27 cellular contexts compared by ENCODE assay signal in genomic region chr5:14762568-14763216, GRCh38.
DNase-seq lines count a peak whose midpoint lies in the region; ATAC-seq and TF ChIP-seq lines count a peak whose summit lies in the region.
"Had no signal": no experiment of that assay in that cellular context is flagged by ENCODE, and none has a peak within 500 bp of the region (broad histone marks: within the 10 kb centered on the region; RNA-seq: fewer than 3 reads in every experiment).

No MANE protein-coding gene starts in this region.

- intact Hi-C loops in left ventricle myocardium inferior (cut with micrococcal nuclease): no loop called here
- intact Hi-C loops in Right ventricle myocardium inferior (cut with DNase I): no loop called here

- H3F3A ChIP-seq in SU-DHL-6 (ENCODE audit: insufficient read depth): peaks cover 6% of the 10 kb centered on the region

- H4K20me1 ChIP-seq in SU-DHL-6 (ENCODE audit: low read depth, low read length): no peaks in the 10 kb centered on the region

- peak overlapping the region; percentile 88 for H3K27ac ChIP-seq in left ventricle myocardium inferior (replicated peaks)
- H3K27ac ChIP-seq in SU-DHL-6 (ENCODE audit: low read depth, low read length): peak overlapping the region; percentile 88
- H3K27ac ChIP-seq: neural progenitor cell, Peyer's patch, right lobe of liver, SJCRH30, stomach, tibial nerve had no signal

- H3K36me3 ChIP-seq in left ventricle myocardium inferior (peaks cover 8% of the 10 kb centered on the region), SU-DHL-6 (ENCODE audit: low read length) (peaks cover 7% of the 10 kb centered on the region; the same call in 1 of the 2 replicates)
- H3K36me3 ChIP-seq: neural progenitor cell, right lobe of liver, SJCRH30 had no signal

- TF ChIP-seq CTCF in left ventricle myocardium inferior (IDR thresholded peaks at IDR 0.05; ENCODE audit: borderline replicate concordance): no peak
- no peak for TF ChIP-seq CTCF in SU-DHL-6 (IDR thresholded peaks at IDR 0.05; ENCODE audit: insufficient read depth, low read length, poor library complexity, severe bottlenecking)

- no peaks in the 10 kb centered on the region for H3K9me3 ChIP-seq in left ventricle myocardium inferior (replicated peaks)
- H3K9me3 ChIP-seq in SU-DHL-6 (ENCODE audit: insufficient read depth, low read length): no peaks in the 10 kb centered on the region
- H3K9me3 ChIP-seq: Peyer's patch, right lobe of liver, SJCRH30, stomach, tibial nerve had no signal

- peaks cover 55% of the 10 kb centered on the region for H3K4me1 ChIP-seq in left ventricle myocardium inferior
- H3K4me1 ChIP-seq: Peyer's patch, SJCRH30, tibial nerve had no signal

- no peak for ATAC-seq in Right ventricle myocardium inferior
- ATAC-seq in HG03039 (IDR thresholded peaks at IDR 0.05; ENCODE audit: unreplicated experiment): peak; percentile 53
- ATAC-seq: activated CD8-positive, alpha-beta T cell treated with anti-CD3 and anti-CD28 coated beads for 36 hours; CD8-positive, alpha-beta T cell; right lobe of liver; T-cell had no signal

- H3K27me3 ChIP-seq in left ventricle myocardium inferior (ENCODE audit: low read depth) (no peaks in the 10 kb centered on the region), SU-DHL-6 (ENCODE audit: low read length) (no peaks in the 10 kb centered on the region)
- H3K27me3 ChIP-seq: dorsolateral prefrontal cortex, neural progenitor cell, Peyer's patch, right lobe of liver, SJCRH30, stomach, tibial nerve had no signal

- peak overlapping the region; percentile 44 for H3K9ac ChIP-seq in SU-DHL-6 (ENCODE audit: low read length)
- H3K9ac ChIP-seq: neural progenitor cell had no signal

- H3K9me2 ChIP-seq in SU-DHL-6 (replicated peaks; ENCODE audit: insufficient read depth, low read length): no peaks in the 10 kb centered on the region

- H3K4me3 ChIP-seq in left ventricle myocardium inferior (no peak overlapping the region), SU-DHL-6 (ENCODE audit: insufficient read depth, low read length, poor library complexity, severe bottlenecking) (peak overlapping the region; percentile 33)
- H3K4me3 ChIP-seq: dorsolateral prefrontal cortex, neural progenitor cell, Peyer's patch, right lobe of liver, SJCRH30, stomach, tibial nerve had no signal

- H2AFZ ChIP-seq in SU-DHL-6 (ENCODE audit: low read depth, low read length, severe bottlenecking): no peak overlapping the region
- H2AFZ ChIP-seq: neural progenitor cell had no signal

- H3K79me2 ChIP-seq in SU-DHL-6 (ENCODE audit: insufficient read depth, low read length): peaks cover 11% of the 10 kb centered on the region; the same call in 1 of the 2 replicates

- peak overlapping the region; percentile 82 for H3K4me2 ChIP-seq in SU-DHL-6 (ENCODE audit: low read depth, low read length, poor library complexity, severe bottlenecking)
- H3K4me2 ChIP-seq: neural progenitor cell had no signal

- DNase-seq in left ventricle myocardium inferior (no peak), Right ventricle myocardium inferior (ENCODE audit: missing footprints) (no peak), D341Med (ENCODE audit: low spot score) (no peak), NCI-H510A treated with DMSO at 0.1 percent for 48 hours (lab: John Stamatoyannopoulos, UW) (no peak), NCI-H1694 treated with DMSO at 0.1 percent for 48 hours (lab: John Stamatoyannopoulos, UW) (no peak), NCI-H2196 (lab: John Stamatoyannopoulos, UW; ENCODE audit: unreplicated experiment) (no peak)
- DNase-seq: 8988T; activated CD8-positive, alpha-beta T cell treated with anti-CD3 and anti-CD28 coated beads for 36 hours; activated gamma-delta T cell; activated T-cell treated with anti-CD3 and anti-CD28 coated beads for 4 hours; CD8-positive, alpha-beta T cell; DMS153; dorsolateral prefrontal cortex; HFFc6; kidney; NCI-H1092 treated with DMSO at 0.1 percent for 48 hours; NCI-H1930; NCI-H2227 treated with DMSO at 0.1 percent for 48 hours; Peyer's patch; right lobe of liver; SJCRH30; stomach; T-cell had no signal
